Comparison of ENCODE assay signal across 1 cellular context in genomic region chr14:36214476-36215216, GRCh38.
TF ChIP-seq lines count a peak whose summit lies in the region.

No MANE protein-coding gene starts in this region.

TF ChIP-seq in WTC11, 78 proteins besides CTCF, POLR2A, EP300 and RAD21 (continued from another document):
- TF ChIP-seq, protein P1, sequence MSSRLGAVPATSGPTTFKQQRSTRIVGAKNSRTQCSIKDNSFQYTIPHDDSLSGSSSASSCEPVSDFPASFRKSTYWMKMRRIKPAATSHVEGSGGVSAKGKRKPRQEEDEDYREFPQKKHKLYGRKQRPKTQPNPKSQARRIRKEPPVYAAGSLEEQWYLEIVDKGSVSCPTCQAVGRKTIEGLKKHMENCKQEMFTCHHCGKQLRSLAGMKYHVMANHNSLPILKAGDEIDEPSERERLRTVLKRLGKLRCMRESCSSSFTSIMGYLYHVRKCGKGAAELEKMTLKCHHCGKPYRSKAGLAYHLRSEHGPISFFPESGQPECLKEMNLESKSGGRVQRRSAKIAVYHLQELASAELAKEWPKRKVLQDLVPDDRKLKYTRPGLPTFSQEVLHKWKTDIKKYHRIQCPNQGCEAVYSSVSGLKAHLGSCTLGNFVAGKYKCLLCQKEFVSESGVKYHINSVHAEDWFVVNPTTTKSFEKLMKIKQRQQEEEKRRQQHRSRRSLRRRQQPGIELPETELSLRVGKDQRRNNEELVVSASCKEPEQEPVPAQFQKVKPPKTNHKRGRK (CRISPR knock-in tag; IDR thresholded peaks at IDR 0.05; ENCODE audit: borderline replicate concordance), result no peak
- TF ChIP-seq ZNF281 (CRISPR knock-in tag; IDR thresholded peaks at IDR 0.05) (no peak), ZNF317 (CRISPR knock-in tag; IDR thresholded peaks at IDR 0.05; ENCODE audit: borderline replicate concordance, low read depth) (no peak)
